9 cellular contexts compared by ENCODE assay signal in genomic region chr17:57097832-57098421, GRCh38. TPM values are rescaled to one million over a fixed set of nuclear protein-coding genes. Genes with fewer than 3 reads are reported as not detected.
DNase-seq lines count a peak whose midpoint lies in the region; FAIRE-seq and TF ChIP-seq lines count a peak whose summit lies in the region.
"Had no signal": no experiment of that assay in that cellular context is flagged by ENCODE, and none has a peak within 500 bp of the region (broad histone marks: within the 10 kb centered on the region; RNA-seq: fewer than 3 reads in every experiment).

No MANE protein-coding gene starts in this region.

- TF ChIP-seq CTCF in esophagus squamous epithelium (IDR thresholded peaks at IDR 0.05) (no peak), parathyroid adenoma (IDR thresholded peaks at IDR 0.05) (no peak), D721Med (IDR thresholded peaks at IDR 0.05; ENCODE audit: insufficient read depth, missing control alignments) (no peak)

- no peak overlapping the region for H3K9ac ChIP-seq in parathyroid adenoma

- peak overlapping the region; percentile 18 for H3K4me2 ChIP-seq in parathyroid adenoma (ENCODE audit: low read length)

- H3K36me3 ChIP-seq in esophagus squamous epithelium (no peaks in the 10 kb centered on the region), parathyroid adenoma (ENCODE audit: control insufficient read depth, insufficient read depth, low read length) (no peaks in the 10 kb centered on the region)

- H3K9me3 ChIP-seq in esophagus squamous epithelium (no peaks in the 10 kb centered on the region), parathyroid adenoma (ENCODE audit: control insufficient read depth, low read length) (no peaks in the 10 kb centered on the region)

- H3K4me1 ChIP-seq in esophagus squamous epithelium (peaks cover 0 to 78% (median 18%) of the 10 kb centered on the region in 3 donors), parathyroid adenoma (peaks cover 27% of the 10 kb centered on the region)

- H3K27ac ChIP-seq in esophagus squamous epithelium = peak overlapping the region in 3 of 4 donors; percentile 48 to 74 (median 64)
- peak overlapping the region; percentile 48 for H3K27ac ChIP-seq in parathyroid adenoma

- TF ChIP-seq POLR2A in esophagus squamous epithelium (IDR thresholded peaks at IDR 0.05) = no peak

- H2AFZ ChIP-seq in parathyroid adenoma = no peak overlapping the region

- H3K27me3 ChIP-seq in esophagus squamous epithelium = no peaks in the 10 kb centered on the region
- no peaks in the 10 kb centered on the region for H3K27me3 ChIP-seq in parathyroid adenoma (ENCODE audit: control insufficient read depth, insufficient read depth, low read length)

- FAIRE-seq in D721Med (lab: Jason Lieb, UNC) = no peak

- DNase-seq in EH (ENCODE audit: low read depth) = peak; percentile 88
- DNase-seq in NCI-H82 (lab: John Stamatoyannopoulos, UW) = peak; percentile 64
- DNase-seq in esophagus squamous epithelium (lab: John Stamatoyannopoulos, UW) = no peak
- no peak for DNase-seq in stimulated activated CD4-positive, alpha-beta T cell treated with anti-CD3 and anti-CD28 coated beads, Interleukin-4, amount 100 ng/mL, for 4 hours
- DNase-seq in KG1 (lab: John Stamatoyannopoulos, UW) = no peak
- DNase-seq in activated effector memory CD4-positive, alpha-beta T cell treated with anti-CD3 and anti-CD28 coated beads, Interleukin-2, amount 50 U/mL, for 16 hours = no peak
- DNase-seq in D721Med (ENCODE audit: insufficient read length, low spot score) = no peak
- DNase-seq: stimulated activated naive CD4-positive, alpha-beta T cell had no signal

- H3K79me2 ChIP-seq in parathyroid adenoma = peaks cover 49% of the 10 kb centered on the region

- intact Hi-C loops in esophagus squamous epithelium (cut with DNase I) = loop anchor here (10.0 kb wide), 1 partner anchor 93 kb away; no protein-coding TSS in a partner anchor

- WGBS in esophagus squamous epithelium, 2 donors = 33 to 43% methylated on average over 1 to 2 of the region's 2 CpGs

- no peak overlapping the region for H3K4me3 ChIP-seq in esophagus squamous epithelium
- H3K4me3 ChIP-seq in parathyroid adenoma (ENCODE audit: low read depth, low read length) = no peak overlapping the region

RNA-seq across cellular contexts. Expression of gene AKAP1, which starts 12.9 kb away (rescaled TPM):
- 10 to 100 TPM; 22.6 to 51.9 (median 33.3) TPM for total RNA-seq in esophagus squamous epithelium

Comparison
In these comparisons a context has a peak if more than half of its experiments do, and no peak if none do; other contexts are left out.
1. DNase-seq: peak in EH (single experiment) and NCI-H82 (single experiment); none in esophagus squamous epithelium (single experiment), stimulated activated CD4-positive, alpha-beta T cell treated with anti-CD3 and anti-CD28 coated beads, Interleukin-4, amount 100 ng/mL, for 4 hours (0 of 2), KG1 (single experiment), activated effector memory CD4-positive, alpha-beta T cell treated with anti-CD3 and anti-CD28 coated beads, Interleukin-2, amount 50 U/mL, for 16 hours (single experiment) and D721Med (single experiment).